ENCODE assay signal across 8 cellular contexts in genomic region chr6:13924146-13924948, GRCh38. TPM values are rescaled to one million over a fixed set of nuclear protein-coding genes. Genes with fewer than 3 reads are reported as not detected.
DNase-seq lines count a peak whose midpoint lies in the region; ATAC-seq and TF ChIP-seq lines count a peak whose summit lies in the region.

No MANE protein-coding gene starts in this region.

- H3K4me3 ChIP-seq in NB4 (ENCODE audit: low read depth, low read length): peak overlapping the region; percentile 74
- H3K4me3 ChIP-seq in duodenal mucosa (ENCODE audit: low read depth in 1 of 2, low read length in 2 of 2): peak overlapping the region; percentile 50 to 58
- H3K4me3 ChIP-seq in transverse colon: peak overlapping the region in 3 of 4 donors; percentile 3 to 42 (median 29)

- intact Hi-C loops in transverse colon (cut with DNase I; ENCODE audit: low total_unique reads): no loop called here

- H3K27me3 ChIP-seq in duodenal mucosa (ENCODE audit: control insufficient read depth in 1 of 2, insufficient read depth in 2 of 2, low read length in 2 of 2) (peaks cover 50 to 66% of the 10 kb centered on the region in 2 donors), transverse colon (peaks cover 99% of the 10 kb centered on the region)

- H3K9ac ChIP-seq in duodenal mucosa (ENCODE audit: low read depth in 1 of 2, low read length in 2 of 2): no peak overlapping the region

- H3K4me1 ChIP-seq in duodenal mucosa (ENCODE audit: control insufficient read depth in 1 of 2, insufficient read depth in 2 of 2, low read length in 2 of 2): peaks cover 5 to 20% of the 10 kb centered on the region in 2 donors
- peaks cover 0 to 16% (median 13%) of the 10 kb centered on the region in 4 donors for H3K4me1 ChIP-seq in transverse colon

- DNase-seq in G401 (ENCODE audit: low spot score): peak; percentile 84
- DNase-seq in NB4 (ENCODE audit: low read depth): peak; percentile 88
- DNase-seq in T-helper 2 cell treated with Interferon-gamma antibody and Interleukin-4, amounts not matched to agents 5 μg/mL and 100 μg/mL, for 36 hours (ENCODE audit: low spot score): peak; percentile 34
- peak; percentile 29 to 42 for DNase-seq in memory B cell (ENCODE audit: low spot score in 2 of 2)
- DNase-seq in transverse colon: no peak

- WGBS in transverse colon (ENCODE audit: low coverage in 1 of 2), 2 donors: 4% methylated on average over 27 of the region's 37 CpGs; no CpG with 5 or more reads in 1 of the 2 donors

- no peaks in the 10 kb centered on the region for H3K9me3 ChIP-seq in duodenal mucosa (ENCODE audit: control insufficient read depth in 1 of 2, low read length in 2 of 2)
- no peaks in the 10 kb centered on the region for H3K9me3 ChIP-seq in transverse colon

- H3K36me3 Mint-ChIP-seq in T-helper 2 cell treated with Interferon-gamma antibody and Interleukin-4, amounts not matched to agents 5 μg/mL and 100 μg/mL, for 36 hours (ENCODE audit: low read depth): no peaks in the 10 kb centered on the region
- H3K36me3 Mint-ChIP-seq in memory B cell: no peaks in the 10 kb centered on the region

- peak overlapping the region; percentile 89 for H3K4me3 Mint-ChIP-seq in T-helper 2 cell treated with Interferon-gamma antibody and Interleukin-4, amounts not matched to agents 5 μg/mL and 100 μg/mL, for 36 hours
- H3K4me3 Mint-ChIP-seq in memory B cell: peak overlapping the region; percentile 83

- H3K27me3 Mint-ChIP-seq in T-helper 2 cell treated with Interferon-gamma antibody and Interleukin-4, amounts not matched to agents 5 μg/mL and 100 μg/mL, for 36 hours (ENCODE audit: low read depth): peaks cover 73% of the 10 kb centered on the region
- H3K27me3 Mint-ChIP-seq in memory B cell: peaks cover 26% of the 10 kb centered on the region

- H3K9me3 Mint-ChIP-seq in T-helper 2 cell treated with Interferon-gamma antibody and Interleukin-4, amounts not matched to agents 5 μg/mL and 100 μg/mL, for 36 hours: no peaks in the 10 kb centered on the region
- peaks cover 2% of the 10 kb centered on the region for H3K9me3 Mint-ChIP-seq in memory B cell

- peak; percentile 85 for ATAC-seq in memory B cell (ENCODE audit: low read depth)
- ATAC-seq in HG02763 (IDR thresholded peaks at IDR 0.05; ENCODE audit: unreplicated experiment): no peak
- no peak for ATAC-seq in HG02938 (IDR thresholded peaks at IDR 0.05; ENCODE audit: unreplicated experiment)

- H3K27ac ChIP-seq in duodenal mucosa (ENCODE audit: low read depth, low read length) (no peak overlapping the region), transverse colon (no peak overlapping the region)

- no peak for TF ChIP-seq CTCF in NB4 (IDR thresholded peaks at IDR 0.05; ENCODE audit: low read depth, low read length)
- no peak for TF ChIP-seq CTCF in transverse colon (IDR thresholded peaks at IDR 0.05)

- in situ Hi-C loops in G401 (cut with HindIII; ENCODE audit: low sequenced_read_pairs): no loop called here
- in situ Hi-C loops in transverse colon (cut with MboI; ENCODE audit: low pct_ligation_motif_present in 1 of 4, low pct_unique_long_range_greater_than_20kb in 1 of 4, low sequenced_read_pairs in 3 of 4): loop anchor here in 1 of 4 donors (25.0 kb wide), 1 partner anchor 213 kb away; no protein-coding TSS in a partner anchor

- TF ChIP-seq POLR2A in NB4 (IDR thresholded peaks at IDR 0.05; ENCODE audit: extremely low read depth, insufficient read length) (no peak), transverse colon (IDR thresholded peaks at IDR 0.05) (no peak)

- H3K4me1 Mint-ChIP-seq in T-helper 2 cell treated with Interferon-gamma antibody and Interleukin-4, amounts not matched to agents 5 μg/mL and 100 μg/mL, for 36 hours (ENCODE audit: low read depth): peaks cover 14% of the 10 kb centered on the region
- peaks cover 13% of the 10 kb centered on the region for H3K4me1 Mint-ChIP-seq in memory B cell

- TF ChIP-seq EP300 in transverse colon (IDR thresholded peaks at IDR 0.05; ENCODE audit: low read depth): no peak

- H3K27ac Mint-ChIP-seq in T-helper 2 cell treated with Interferon-gamma antibody and Interleukin-4, amounts not matched to agents 5 μg/mL and 100 μg/mL, for 36 hours: no peak overlapping the region
- H3K27ac Mint-ChIP-seq in memory B cell: peak overlapping the region; percentile 15

- no peaks in the 10 kb centered on the region for H3K36me3 ChIP-seq in duodenal mucosa (ENCODE audit: control insufficient read depth in 1 of 2, insufficient read depth in 2 of 2, low read length in 2 of 2)
- no peaks in the 10 kb centered on the region for H3K36me3 ChIP-seq in transverse colon

RNA-seq across cellular contexts. Expression of gene RNF182, which starts 0.4 kb away (rescaled TPM):
- 0.31 and 1.9 TPM in 2 replicates for total RNA-seq in G401 (2014; rRNA removed; shearing (Covaris generic))
- not detected for total RNA-seq in transverse colon
